18 cellular contexts compared by ENCODE assay signal in genomic region chr17:72166040-72166439, GRCh38. TPM values are rescaled to one million over a fixed set of nuclear protein-coding genes. Genes with fewer than 3 reads are reported as not detected.
"Had no signal": no experiment of that assay in that cellular context is flagged by ENCODE, and none has a peak within 500 bp of the region (broad histone marks: within the 10 kb centered on the region; RNA-seq: fewer than 3 reads in every experiment).

No MANE protein-coding gene starts in this region.

- H3K27ac ChIP-seq: ascending aorta, cardiac muscle cell, epithelial cell of prostate, gastroesophageal sphincter, psoas muscle, thyroid gland, uterus had no signal

- H3K4me1 Mint-ChIP-seq: activated naive CD8-positive, alpha-beta T cell treated with anti-CD3 and anti-CD28 coated beads, Interleukin-2, amount 10 ng/mL, durations not matched to agents 7 days and 5 days; naive thymus-derived CD8-positive, alpha-beta T cell had no signal

- DNase-seq: activated CD4-positive, alpha-beta T cell treated with anti-CD3 and anti-CD28 coated beads, Interleukin-2, amount 50 U/mL, for 4 hours; activated gamma-delta T cell treated with Interleukin-2 at 50 U/mL for 16 hours; activated naive CD8-positive, alpha-beta T cell treated with anti-CD3 and anti-CD28 coated beads, Interleukin-2, amount 10 ng/mL, durations not matched to agents 7 days and 5 days; activated T-cell treated with anti-CD3 and anti-CD28 coated beads, Interleukin-2, amount 50 U/mL, for 4 hours; effector memory CD4-positive, alpha-beta T cell; hippocampal formation; mucosa of descending colon; naive thymus-derived CD8-positive, alpha-beta T cell; psoas muscle; uterus had no signal

- H3K27me3 Mint-ChIP-seq: activated naive CD8-positive, alpha-beta T cell treated with anti-CD3 and anti-CD28 coated beads, Interleukin-2, amount 10 ng/mL, durations not matched to agents 7 days and 5 days had no signal

- H3K4me3 ChIP-seq: ascending aorta, cardiac muscle cell, gastroesophageal sphincter, mucosa of descending colon, psoas muscle, thyroid gland, uterus had no signal

- H3K9me3 Mint-ChIP-seq: activated naive CD8-positive, alpha-beta T cell treated with anti-CD3 and anti-CD28 coated beads, Interleukin-2, amount 10 ng/mL, durations not matched to agents 7 days and 5 days had no signal

- H3K27me3 ChIP-seq: ascending aorta, cardiac muscle cell, thyroid gland, uterus had no signal

- H3K9me3 ChIP-seq: mucosa of descending colon, psoas muscle, thyroid gland, uterus had no signal

- ATAC-seq: activated CD4-positive, CD25-positive, alpha-beta regulatory T cell treated with anti-CD3 and anti-CD28 coated beads, Interleukin-2, amount 50 U/mL, for 24 hours; activated T-cell treated with anti-CD3 and anti-CD28 coated beads, Interleukin-2, amount 50 U/mL, for 4 hours; gastroesophageal sphincter; mucosa of descending colon; naive thymus-derived CD8-positive, alpha-beta T cell had no signal

- H3K36me3 Mint-ChIP-seq: activated naive CD8-positive, alpha-beta T cell treated with anti-CD3 and anti-CD28 coated beads, Interleukin-2, amount 10 ng/mL, durations not matched to agents 7 days and 5 days had no signal

- H3K4me3 Mint-ChIP-seq: activated naive CD8-positive, alpha-beta T cell treated with anti-CD3 and anti-CD28 coated beads, Interleukin-2, amount 10 ng/mL, durations not matched to agents 7 days and 5 days; activated T-cell treated with anti-CD3 and anti-CD28 coated beads, Interleukin-2, amount 50 U/mL, for 4 hours; naive thymus-derived CD8-positive, alpha-beta T cell had no signal

- H3K36me3 ChIP-seq: ascending aorta, cardiac muscle cell, gastroesophageal sphincter, thyroid gland, uterus had no signal

- H3K4me1 ChIP-seq: ascending aorta, gastroesophageal sphincter, psoas muscle, uterus had no signal

- H3K27ac Mint-ChIP-seq: activated naive CD8-positive, alpha-beta T cell treated with anti-CD3 and anti-CD28 coated beads, Interleukin-2, amount 10 ng/mL, durations not matched to agents 7 days and 5 days; naive thymus-derived CD8-positive, alpha-beta T cell had no signal

RNA-seq across cellular contexts. Expression of gene SOX9, which starts 45.2 kb away (rescaled TPM):
- total RNA-seq: activated naive CD8-positive, alpha-beta T cell treated with anti-CD3 and anti-CD28 coated beads, Interleukin-2, amount 10 ng/mL, durations not matched to agents 7 days and 5 days; lung microvascular endothelial cell; naive thymus-derived CD8-positive, alpha-beta T cell; T-helper 2 cell treated with Interferon-gamma antibody and Interleukin-4, amounts not matched to agents 100 ng/mL and 5 ng/mL, for 36 hours had no signal
- polyA plus RNA-seq: naive thymus-derived CD8-positive, alpha-beta T cell had no signal
